28 cellular contexts compared by ENCODE assay signal in genomic region chr19:30795727-30796126, GRCh38.
"Had no signal": no experiment of that assay in that cellular context is flagged by ENCODE, and none has a peak within 500 bp of the region (broad histone marks: within the 10 kb centered on the region; RNA-seq: fewer than 3 reads in every experiment).

No MANE protein-coding gene starts in this region.

- H3K9me3 Mint-ChIP-seq: activated CD4-positive, alpha-beta memory T cell treated with anti-CD3 and anti-CD28 coated beads, Interleukin-2, amount 10 ng/mL, durations not matched to agents 7 days and 5 days; activated CD4-positive, alpha-beta T cell treated with anti-CD3 and anti-CD28 coated beads, Interleukin-2, amount 10 ng/mL, durations not matched to agents 7 days and 5 days; activated naive CD4-positive, alpha-beta T cell treated with anti-CD3 and anti-CD28 coated beads, Interleukin-2, amount 10 ng/mL, durations not matched to agents 7 days and 5 days; activated naive CD4-positive, alpha-beta T cell treated with anti-CD3 and anti-CD28 coated beads, Interleukin-2, amount 50 U/mL, for 72 hours; activated naive CD8-positive, alpha-beta T cell treated with anti-CD3 and anti-CD28 coated beads, Interleukin-2, amount 10 ng/mL, durations not matched to agents 7 days and 5 days; activated T-cell treated with anti-CD3 and anti-CD28 coated beads, Interleukin-2, amount 50 U/mL, for 24 hours; activated T-cell treated with anti-CD3 and anti-CD28 coated beads, Interleukin-2, amount 50 U/mL, for 72 hours had no signal

- H3K36me3 Mint-ChIP-seq: activated naive CD4-positive, alpha-beta T cell treated with anti-CD3 and anti-CD28 coated beads, Interleukin-2, amount 10 ng/mL, durations not matched to agents 7 days and 5 days; activated naive CD4-positive, alpha-beta T cell treated with anti-CD3 and anti-CD28 coated beads, Interleukin-2, amount 50 U/mL, for 72 hours; activated naive CD8-positive, alpha-beta T cell treated with anti-CD3 and anti-CD28 coated beads, Interleukin-2, amount 10 ng/mL, durations not matched to agents 7 days and 5 days; brain; WTC11 had no signal

- H3K36me3 ChIP-seq: ascending aorta, breast epithelium, colonic mucosa, esophagus squamous epithelium, gastroesophageal sphincter had no signal

- H3K4me1 Mint-ChIP-seq: activated CD4-positive, alpha-beta memory T cell treated with anti-CD3 and anti-CD28 coated beads, Interleukin-2, amount 10 ng/mL, durations not matched to agents 7 days and 5 days; activated CD4-positive, alpha-beta T cell treated with anti-CD3 and anti-CD28 coated beads, Interleukin-2, amount 10 ng/mL, durations not matched to agents 7 days and 5 days; activated naive CD4-positive, alpha-beta T cell treated with anti-CD3 and anti-CD28 coated beads, Interleukin-2, amount 10 ng/mL, durations not matched to agents 7 days and 5 days; activated naive CD8-positive, alpha-beta T cell treated with anti-CD3 and anti-CD28 coated beads, Interleukin-2, amount 10 ng/mL, durations not matched to agents 7 days and 5 days had no signal

- ATAC-seq: activated naive CD4-positive, alpha-beta T cell treated with anti-CD3 and anti-CD28 coated beads, Interleukin-2, amount 50 U/mL, for 72 hours; activated T-cell treated with anti-CD3 and anti-CD28 coated beads, Interleukin-2, amount 50 U/mL, for 72 hours; gastroesophageal sphincter; WTC11 had no signal

- H3K27ac ChIP-seq: ascending aorta, breast epithelium, colonic mucosa, esophagus squamous epithelium, gastroesophageal sphincter had no signal

- H3K27me3 ChIP-seq: ascending aorta, colonic mucosa had no signal

- H3K4me3 ChIP-seq: ascending aorta, breast epithelium, colonic mucosa, esophagus squamous epithelium, gastroesophageal sphincter had no signal

- H3K27me3 Mint-ChIP-seq: activated CD4-positive, alpha-beta T cell treated with anti-CD3 and anti-CD28 coated beads, Interleukin-2, amount 10 ng/mL, durations not matched to agents 7 days and 5 days; activated naive CD4-positive, alpha-beta T cell treated with anti-CD3 and anti-CD28 coated beads, Interleukin-2, amount 10 ng/mL, durations not matched to agents 7 days and 5 days had no signal

- DNase-seq: activated CD4-positive, alpha-beta memory T cell treated with anti-CD3 and anti-CD28 coated beads, Interleukin-2, amount 10 ng/mL, durations not matched to agents 7 days and 5 days; activated CD4-positive, alpha-beta T cell treated with anti-CD3 and anti-CD28 coated beads for 1 hour; activated CD4-positive, alpha-beta T cell treated with anti-CD3 and anti-CD28 coated beads for 4 hours; activated CD4-positive, alpha-beta T cell treated with anti-CD3 and anti-CD28 coated beads, Interleukin-2, amount 10 ng/mL, durations not matched to agents 7 days and 5 days; activated CD4-positive, alpha-beta T cell treated with anti-CD3 and anti-CD28 coated beads, Interleukin-2, amount 50 U/mL, for 4 hours; activated CD8-positive, alpha-beta memory T cell treated with anti-CD3 and anti-CD28 coated beads, Interleukin-2, amount 50 U/mL, for 48 hours; activated gamma-delta T cell; activated naive CD4-positive, alpha-beta T cell; activated naive CD4-positive, alpha-beta T cell treated with anti-CD3 and anti-CD28 coated beads, Interleukin-2, amount 10 ng/mL, durations not matched to agents 7 days and 5 days; activated naive CD8-positive, alpha-beta T cell treated with anti-CD3 and anti-CD28 coated beads, Interleukin-2, amount 10 ng/mL, durations not matched to agents 7 days and 5 days; activated T-cell treated with anti-CD3 and anti-CD28 coated beads for 4 hours; activated T-cell treated with anti-CD3 and anti-CD28 coated beads, Interleukin-2, amount 50 U/mL, for 24 hours; activated T-cell treated with anti-CD3 and anti-CD28 coated beads, Interleukin-2, amount 50 U/mL, for 72 hours; central memory CD4-positive, alpha-beta T cell; cerebellar nuclear complex; effector memory CD4-positive, alpha-beta T cell; erythroblast; esophagus squamous epithelium; foreskin melanocyte; head of caudate nucleus; T-helper 2 cell had no signal

- H3K4me3 Mint-ChIP-seq: activated CD4-positive, alpha-beta memory T cell treated with anti-CD3 and anti-CD28 coated beads, Interleukin-2, amount 10 ng/mL, durations not matched to agents 7 days and 5 days; activated CD4-positive, alpha-beta T cell treated with anti-CD3 and anti-CD28 coated beads, Interleukin-2, amount 10 ng/mL, durations not matched to agents 7 days and 5 days; activated naive CD4-positive, alpha-beta T cell treated with anti-CD3 and anti-CD28 coated beads, Interleukin-2, amount 10 ng/mL, durations not matched to agents 7 days and 5 days; activated naive CD8-positive, alpha-beta T cell treated with anti-CD3 and anti-CD28 coated beads, Interleukin-2, amount 10 ng/mL, durations not matched to agents 7 days and 5 days; activated T-cell treated with anti-CD3 and anti-CD28 coated beads, Interleukin-2, amount 50 U/mL, for 24 hours; activated T-cell treated with anti-CD3 and anti-CD28 coated beads, Interleukin-2, amount 50 U/mL, for 72 hours; brain; WTC11 had no signal

- H3K9me3 ChIP-seq: ascending aorta, breast epithelium, colonic mucosa, esophagus squamous epithelium, gastroesophageal sphincter had no signal

- H3K27ac Mint-ChIP-seq: activated CD4-positive, alpha-beta memory T cell treated with anti-CD3 and anti-CD28 coated beads, Interleukin-2, amount 10 ng/mL, durations not matched to agents 7 days and 5 days; activated CD4-positive, alpha-beta T cell treated with anti-CD3 and anti-CD28 coated beads, Interleukin-2, amount 10 ng/mL, durations not matched to agents 7 days and 5 days; activated naive CD4-positive, alpha-beta T cell treated with anti-CD3 and anti-CD28 coated beads, Interleukin-2, amount 10 ng/mL, durations not matched to agents 7 days and 5 days; activated naive CD4-positive, alpha-beta T cell treated with anti-CD3 and anti-CD28 coated beads, Interleukin-2, amount 50 U/mL, for 72 hours; activated naive CD8-positive, alpha-beta T cell treated with anti-CD3 and anti-CD28 coated beads, Interleukin-2, amount 10 ng/mL, durations not matched to agents 7 days and 5 days; activated T-cell treated with anti-CD3 and anti-CD28 coated beads, Interleukin-2, amount 50 U/mL, for 24 hours; activated T-cell treated with anti-CD3 and anti-CD28 coated beads, Interleukin-2, amount 50 U/mL, for 72 hours; brain; WTC11 had no signal
